ENCODE assay signal across 18 cellular contexts in genomic region chr1:18009061-18009728, GRCh38.
"Had no signal": no experiment of that assay in that cellular context is flagged by ENCODE, and none has a peak within 500 bp of the region (broad histone marks: within the 10 kb centered on the region; RNA-seq: fewer than 3 reads in every experiment).

No MANE protein-coding gene starts in this region.

- H3K27me3 ChIP-seq: brain microvascular endothelial cell, neural progenitor cell, pancreas had no signal

- H3K4me1 ChIP-seq: sigmoid colon, spleen had no signal

- H3K4me2 ChIP-seq: neural progenitor cell had no signal

- H3K27ac ChIP-seq: brain microvascular endothelial cell, neural progenitor cell, pancreas, sigmoid colon, spleen had no signal

- H3K9me3 Mint-ChIP-seq: activated CD4-positive, alpha-beta T cell treated with anti-CD3 and anti-CD28 coated beads, Interleukin-2, amount 10 ng/mL, durations not matched to agents 7 days and 5 days; central memory CD8-positive, alpha-beta T cell; neural progenitor cell; stimulated activated naive CD8-positive, alpha-beta T cell treated with anti-CD3 and anti-CD28 coated beads, Interleukin-15, amount 100 ng/mL, for 72 hours; type B pancreatic cell had no signal

- H3K4me3 ChIP-seq: neural progenitor cell, pancreas, sigmoid colon, spleen had no signal

- H3K36me3 Mint-ChIP-seq: activated naive CD8-positive, alpha-beta T cell; neural progenitor cell; type B pancreatic cell had no signal

- ATAC-seq: left ventricle myocardium superior; pancreas; stimulated activated naive CD8-positive, alpha-beta T cell treated with anti-CD3 and anti-CD28 coated beads, Interleukin-15, amount 100 ng/mL, for 72 hours had no signal

- H3K36me3 ChIP-seq: brain microvascular endothelial cell, neural progenitor cell, pancreas, sigmoid colon, spleen had no signal

- H3K4me3 Mint-ChIP-seq: activated CD4-positive, alpha-beta T cell treated with anti-CD3 and anti-CD28 coated beads, Interleukin-2, amount 10 ng/mL, durations not matched to agents 7 days and 5 days; activated naive CD8-positive, alpha-beta T cell; central memory CD8-positive, alpha-beta T cell; neural progenitor cell; stimulated activated naive CD8-positive, alpha-beta T cell treated with anti-CD3 and anti-CD28 coated beads, Interleukin-15, amount 100 ng/mL, for 72 hours; type B pancreatic cell had no signal

- H3K9ac ChIP-seq: neural progenitor cell had no signal

- H2AFZ ChIP-seq: neural progenitor cell had no signal

- H3K27ac Mint-ChIP-seq: activated CD4-positive, alpha-beta T cell treated with anti-CD3 and anti-CD28 coated beads, Interleukin-2, amount 10 ng/mL, durations not matched to agents 7 days and 5 days; activated naive CD8-positive, alpha-beta T cell; neural progenitor cell; stimulated activated naive CD8-positive, alpha-beta T cell treated with anti-CD3 and anti-CD28 coated beads, Interleukin-15, amount 100 ng/mL, for 72 hours; type B pancreatic cell had no signal

- DNase-seq: activated CD4-positive, alpha-beta T cell treated with anti-CD3 and anti-CD28 coated beads, Interleukin-2, amount 10 ng/mL, durations not matched to agents 7 days and 5 days; activated CD4-positive, CD25-positive, alpha-beta regulatory T cell; activated CD8-positive, alpha-beta memory T cell treated with anti-CD3 and anti-CD28 coated beads, Interleukin-2, amount 50 U/mL, for 48 hours; activated gamma-delta T cell treated with Interleukin-2 at 50 U/mL for 16 hours; brain microvascular endothelial cell; effector CD8-positive, alpha-beta T cell; foreskin fibroblast; hippocampal formation; kidney glomerular epithelial cell; left ventricle myocardium superior; pancreas; sigmoid colon; spleen; stimulated activated naive CD8-positive, alpha-beta T cell treated with anti-CD3 and anti-CD28 coated beads, Interleukin-15, amount 100 ng/mL, for 72 hours had no signal

- H3K9me3 ChIP-seq: pancreas, sigmoid colon had no signal

- H3K4me1 Mint-ChIP-seq: activated CD4-positive, alpha-beta T cell treated with anti-CD3 and anti-CD28 coated beads, Interleukin-2, amount 10 ng/mL, durations not matched to agents 7 days and 5 days; central memory CD8-positive, alpha-beta T cell; stimulated activated naive CD8-positive, alpha-beta T cell treated with anti-CD3 and anti-CD28 coated beads, Interleukin-15, amount 100 ng/mL, for 72 hours had no signal
